Comparison of ENCODE assay signal across 1 cellular context in the genomic region with DNA sequence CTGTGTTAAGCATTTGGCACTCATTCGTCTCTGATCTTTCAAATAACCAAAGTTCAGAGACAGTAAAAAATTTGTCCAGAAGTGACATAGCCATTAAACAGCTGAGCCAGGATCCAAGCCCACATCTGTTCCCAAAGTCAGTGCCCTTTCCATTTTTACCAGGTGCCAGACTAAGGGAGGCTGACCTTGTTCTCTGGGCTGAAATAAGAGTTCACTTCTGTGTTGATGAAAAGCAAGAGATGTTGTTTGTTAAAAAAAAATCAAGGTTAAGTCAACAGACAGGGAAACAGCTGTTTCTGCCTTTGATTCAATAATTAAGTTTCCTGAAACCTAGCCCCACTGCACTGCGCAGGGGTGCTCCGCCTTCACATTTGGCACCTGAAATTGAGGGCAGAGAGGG.
TF ChIP-seq lines count a peak whose summit lies in the region.

No MANE protein-coding gene starts in this region.

TF ChIP-seq in HepG2, 621 proteins besides CTCF, POLR2A, EP300 and RAD21 (continued from another document and continues in another):
- TF ChIP-seq, protein P1, sequence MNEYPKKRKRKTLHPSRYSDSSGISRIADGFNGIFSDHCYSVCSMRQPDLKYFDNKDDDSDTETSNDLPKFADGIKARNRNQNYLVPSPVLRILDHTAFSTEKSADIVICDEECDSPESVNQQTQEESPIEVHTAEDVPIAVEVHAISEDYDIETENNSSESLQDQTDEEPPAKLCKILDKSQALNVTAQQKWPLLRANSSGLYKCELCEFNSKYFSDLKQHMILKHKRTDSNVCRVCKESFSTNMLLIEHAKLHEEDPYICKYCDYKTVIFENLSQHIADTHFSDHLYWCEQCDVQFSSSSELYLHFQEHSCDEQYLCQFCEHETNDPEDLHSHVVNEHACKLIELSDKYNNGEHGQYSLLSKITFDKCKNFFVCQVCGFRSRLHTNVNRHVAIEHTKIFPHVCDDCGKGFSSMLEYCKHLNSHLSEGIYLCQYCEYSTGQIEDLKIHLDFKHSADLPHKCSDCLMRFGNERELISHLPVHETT (CRISPR knock-in tag; conservative IDR thresholded peaks at IDR 0.05), result no peak
- TF ChIP-seq RFXANK (CRISPR knock-in tag; IDR thresholded peaks at IDR 0.05) (no peak), SRY (CRISPR knock-in tag; IDR thresholded peaks at IDR 0.05) (no peak), ZNF549 (CRISPR knock-in tag; IDR thresholded peaks at IDR 0.05) (no peak), ZNF615 (CRISPR knock-in tag; IDR thresholded peaks at IDR 0.05; ENCODE audit: borderline replicate concordance) (no peak), ZNF337 (CRISPR knock-in tag; IDR thresholded peaks at IDR 0.05; ENCODE audit: borderline replicate concordance, low read depth) (no peak), ZBTB20 (CRISPR knock-in tag; IDR thresholded peaks at IDR 0.05; ENCODE audit: borderline replicate concordance, low read depth) (no peak), ARNT2 (CRISPR knock-in tag; IDR thresholded peaks at IDR 0.05; ENCODE audit: low read depth) (no peak), ZNF484 (CRISPR knock-in tag; IDR thresholded peaks at IDR 0.05; ENCODE audit: borderline replicate concordance, low read depth) (no peak), RORA (CRISPR knock-in tag; IDR thresholded peaks at IDR 0.05) (no peak), HCFC1 (IDR thresholded peaks at IDR 0.05; ENCODE audit: low read depth, low read length) (no peak), FOXP1 (IDR thresholded peaks at IDR 0.05) (no peak), FOXP1 (CRISPR knock-in tag; IDR thresholded peaks at IDR 0.05) (peak; percentile 67; the same call in 1 of the 2 replicates), TCF7 (IDR thresholded peaks at IDR 0.05; ENCODE audit: low read depth) (peak; percentile 23; the same call in 1 of the 2 replicates), PHF5A (CRISPR knock-in tag; IDR thresholded peaks at IDR 0.05; ENCODE audit: low read depth, unreplicated experiment) (no peak), ZNF354B (CRISPR knock-in tag; IDR thresholded peaks at IDR 0.05) (no peak), FOXA3 (CRISPR knock-in tag; IDR thresholded peaks at IDR 0.05) (0 out of 2 replicates have a peak, but pooled peaks have one; percentile 40), CBX2 (IDR thresholded peaks at IDR 0.05; ENCODE audit: low read depth, low read length) (no peak), CBX2 (CRISPR knock-in tag; IDR thresholded peaks at IDR 0.05; ENCODE audit: low read depth) (no peak), ZNF225 (CRISPR knock-in tag; IDR thresholded peaks at IDR 0.05) (no peak), ZNF605 (CRISPR knock-in tag; IDR thresholded peaks at IDR 0.05) (no peak), TBX2 (CRISPR knock-in tag; IDR thresholded peaks at IDR 0.05; ENCODE audit: borderline replicate concordance) (0 out of 2 replicates have a peak, but pooled peaks have one; percentile 25), ZNF331 (CRISPR knock-in tag; IDR thresholded peaks at IDR 0.05) (no peak), ZNF749 (CRISPR knock-in tag; IDR thresholded peaks at IDR 0.05; ENCODE audit: borderline replicate concordance) (no peak)
- TF ChIP-seq, protein P2, sequence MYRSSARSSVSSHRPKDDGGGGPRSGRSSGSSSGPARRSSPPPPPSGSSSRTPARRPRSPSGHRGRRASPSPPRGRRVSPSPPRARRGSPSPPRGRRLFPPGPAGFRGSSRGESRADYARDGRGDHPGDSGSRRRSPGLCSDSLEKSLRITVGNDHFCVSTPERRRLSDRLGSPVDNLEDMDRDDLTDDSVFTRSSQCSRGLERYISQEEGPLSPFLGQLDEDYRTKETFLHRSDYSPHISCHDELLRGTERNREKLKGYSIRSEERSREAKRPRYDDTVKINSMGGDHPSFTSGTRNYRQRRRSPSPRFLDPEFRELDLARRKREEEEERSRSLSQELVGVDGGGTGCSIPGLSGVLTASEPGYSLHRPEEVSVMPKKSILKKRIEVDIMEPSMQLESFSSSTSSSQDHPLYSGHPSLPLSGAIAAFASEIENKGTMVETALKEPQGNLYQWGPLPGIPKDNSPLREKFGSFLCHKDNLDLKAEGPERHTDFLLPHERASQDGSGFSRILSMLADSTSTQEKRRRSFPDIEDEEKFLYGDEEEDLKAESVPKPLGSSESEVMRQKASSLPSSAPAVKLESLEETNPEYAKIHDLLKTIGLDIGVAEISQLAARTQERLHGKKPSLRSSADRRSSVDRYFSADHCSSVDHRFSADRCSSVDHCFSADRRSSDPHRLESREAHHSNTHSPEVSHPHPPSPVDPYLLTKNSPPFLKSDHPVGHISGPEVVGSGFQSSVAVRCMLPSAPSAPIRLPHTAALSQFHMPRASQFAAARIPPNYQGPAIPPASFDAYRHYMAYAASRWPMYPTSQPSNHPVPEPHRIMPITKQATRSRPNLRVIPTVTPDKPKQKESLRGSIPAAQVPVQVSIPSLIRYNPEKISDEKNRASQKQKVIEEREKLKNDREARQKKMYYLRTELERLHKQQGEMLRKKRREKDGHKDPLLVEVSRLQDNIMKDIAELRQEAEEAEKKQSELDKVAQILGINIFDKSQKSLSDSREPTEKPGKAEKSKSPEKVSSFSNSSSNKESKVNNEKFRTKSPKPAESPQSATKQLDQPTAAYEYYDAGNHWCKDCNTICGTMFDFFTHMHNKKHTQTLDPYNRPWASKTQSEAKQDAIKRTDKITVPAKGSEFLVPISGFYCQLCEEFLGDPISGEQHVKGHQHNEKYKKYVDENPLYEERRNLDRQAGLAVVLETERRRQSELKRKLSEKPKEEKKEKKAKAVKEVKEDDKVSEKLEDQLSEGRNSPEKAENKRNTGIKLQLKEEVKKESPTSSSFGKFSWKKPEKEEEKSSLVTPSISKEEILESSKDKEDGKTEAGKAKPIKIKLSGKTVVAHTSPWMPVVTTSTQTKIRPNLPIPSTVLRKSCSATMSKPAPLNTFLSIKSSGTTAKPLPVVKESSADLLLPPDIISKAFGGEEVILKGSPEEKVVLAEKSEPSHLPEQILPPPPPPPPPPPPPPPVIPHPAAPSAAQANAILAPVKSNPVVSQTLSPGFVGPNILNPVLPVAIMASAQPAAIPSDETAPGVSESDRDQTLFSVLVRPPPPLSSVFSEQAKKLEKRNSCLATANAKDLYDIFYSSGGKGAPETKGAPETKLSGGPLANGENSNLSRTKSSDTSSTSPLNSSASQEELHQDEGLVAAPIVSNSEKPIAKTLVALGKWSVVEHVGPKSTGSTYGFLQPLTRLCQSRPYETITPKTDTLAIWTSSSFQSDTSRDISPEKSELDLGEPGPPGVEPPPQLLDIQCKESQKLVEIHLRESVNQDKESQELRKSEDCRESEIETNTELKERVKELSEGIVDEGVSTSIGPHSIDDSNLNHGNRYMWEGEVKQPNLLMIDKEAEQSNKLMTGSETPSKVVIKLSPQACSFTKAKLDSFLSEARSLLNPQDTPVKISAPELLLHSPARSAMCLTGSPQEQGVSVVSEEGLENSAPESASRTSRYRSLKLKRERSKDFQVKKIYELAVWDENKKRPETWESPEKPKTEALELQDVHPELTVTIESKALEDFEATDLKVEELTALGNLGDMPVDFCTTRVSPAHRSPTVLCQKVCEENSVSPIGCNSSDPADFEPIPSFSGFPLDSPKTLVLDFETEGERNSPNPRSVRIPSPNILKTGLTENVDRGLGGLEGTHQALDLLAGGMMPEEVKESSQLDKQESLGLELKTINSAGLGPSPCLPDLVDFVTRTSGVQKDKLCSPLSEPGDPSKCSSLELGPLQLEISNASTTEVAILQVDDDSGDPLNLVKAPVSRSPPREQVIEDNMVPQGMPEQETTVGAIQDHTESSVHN (CRISPR knock-in tag; IDR thresholded peaks at IDR 0.05), result no peak
- TF ChIP-seq, protein P3, sequence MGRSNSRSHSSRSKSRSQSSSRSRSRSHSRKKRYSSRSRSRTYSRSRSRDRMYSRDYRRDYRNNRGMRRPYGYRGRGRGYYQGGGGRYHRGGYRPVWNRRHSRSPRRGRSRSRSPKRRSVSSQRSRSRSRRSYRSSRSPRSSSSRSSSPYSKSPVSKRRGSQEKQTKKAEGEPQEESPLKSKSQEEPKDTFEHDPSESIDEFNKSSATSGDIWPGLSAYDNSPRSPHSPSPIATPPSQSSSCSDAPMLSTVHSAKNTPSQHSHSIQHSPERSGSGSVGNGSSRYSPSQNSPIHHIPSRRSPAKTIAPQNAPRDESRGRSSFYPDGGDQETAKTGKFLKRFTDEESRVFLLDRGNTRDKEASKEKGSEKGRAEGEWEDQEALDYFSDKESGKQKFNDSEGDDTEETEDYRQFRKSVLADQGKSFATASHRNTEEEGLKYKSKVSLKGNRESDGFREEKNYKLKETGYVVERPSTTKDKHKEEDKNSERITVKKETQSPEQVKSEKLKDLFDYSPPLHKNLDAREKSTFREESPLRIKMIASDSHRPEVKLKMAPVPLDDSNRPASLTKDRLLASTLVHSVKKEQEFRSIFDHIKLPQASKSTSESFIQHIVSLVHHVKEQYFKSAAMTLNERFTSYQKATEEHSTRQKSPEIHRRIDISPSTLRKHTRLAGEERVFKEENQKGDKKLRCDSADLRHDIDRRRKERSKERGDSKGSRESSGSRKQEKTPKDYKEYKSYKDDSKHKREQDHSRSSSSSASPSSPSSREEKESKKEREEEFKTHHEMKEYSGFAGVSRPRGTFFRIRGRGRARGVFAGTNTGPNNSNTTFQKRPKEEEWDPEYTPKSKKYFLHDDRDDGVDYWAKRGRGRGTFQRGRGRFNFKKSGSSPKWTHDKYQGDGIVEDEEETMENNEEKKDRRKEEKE (IDR thresholded peaks at IDR 0.05), result no peak
- TF ChIP-seq, protein P4, sequence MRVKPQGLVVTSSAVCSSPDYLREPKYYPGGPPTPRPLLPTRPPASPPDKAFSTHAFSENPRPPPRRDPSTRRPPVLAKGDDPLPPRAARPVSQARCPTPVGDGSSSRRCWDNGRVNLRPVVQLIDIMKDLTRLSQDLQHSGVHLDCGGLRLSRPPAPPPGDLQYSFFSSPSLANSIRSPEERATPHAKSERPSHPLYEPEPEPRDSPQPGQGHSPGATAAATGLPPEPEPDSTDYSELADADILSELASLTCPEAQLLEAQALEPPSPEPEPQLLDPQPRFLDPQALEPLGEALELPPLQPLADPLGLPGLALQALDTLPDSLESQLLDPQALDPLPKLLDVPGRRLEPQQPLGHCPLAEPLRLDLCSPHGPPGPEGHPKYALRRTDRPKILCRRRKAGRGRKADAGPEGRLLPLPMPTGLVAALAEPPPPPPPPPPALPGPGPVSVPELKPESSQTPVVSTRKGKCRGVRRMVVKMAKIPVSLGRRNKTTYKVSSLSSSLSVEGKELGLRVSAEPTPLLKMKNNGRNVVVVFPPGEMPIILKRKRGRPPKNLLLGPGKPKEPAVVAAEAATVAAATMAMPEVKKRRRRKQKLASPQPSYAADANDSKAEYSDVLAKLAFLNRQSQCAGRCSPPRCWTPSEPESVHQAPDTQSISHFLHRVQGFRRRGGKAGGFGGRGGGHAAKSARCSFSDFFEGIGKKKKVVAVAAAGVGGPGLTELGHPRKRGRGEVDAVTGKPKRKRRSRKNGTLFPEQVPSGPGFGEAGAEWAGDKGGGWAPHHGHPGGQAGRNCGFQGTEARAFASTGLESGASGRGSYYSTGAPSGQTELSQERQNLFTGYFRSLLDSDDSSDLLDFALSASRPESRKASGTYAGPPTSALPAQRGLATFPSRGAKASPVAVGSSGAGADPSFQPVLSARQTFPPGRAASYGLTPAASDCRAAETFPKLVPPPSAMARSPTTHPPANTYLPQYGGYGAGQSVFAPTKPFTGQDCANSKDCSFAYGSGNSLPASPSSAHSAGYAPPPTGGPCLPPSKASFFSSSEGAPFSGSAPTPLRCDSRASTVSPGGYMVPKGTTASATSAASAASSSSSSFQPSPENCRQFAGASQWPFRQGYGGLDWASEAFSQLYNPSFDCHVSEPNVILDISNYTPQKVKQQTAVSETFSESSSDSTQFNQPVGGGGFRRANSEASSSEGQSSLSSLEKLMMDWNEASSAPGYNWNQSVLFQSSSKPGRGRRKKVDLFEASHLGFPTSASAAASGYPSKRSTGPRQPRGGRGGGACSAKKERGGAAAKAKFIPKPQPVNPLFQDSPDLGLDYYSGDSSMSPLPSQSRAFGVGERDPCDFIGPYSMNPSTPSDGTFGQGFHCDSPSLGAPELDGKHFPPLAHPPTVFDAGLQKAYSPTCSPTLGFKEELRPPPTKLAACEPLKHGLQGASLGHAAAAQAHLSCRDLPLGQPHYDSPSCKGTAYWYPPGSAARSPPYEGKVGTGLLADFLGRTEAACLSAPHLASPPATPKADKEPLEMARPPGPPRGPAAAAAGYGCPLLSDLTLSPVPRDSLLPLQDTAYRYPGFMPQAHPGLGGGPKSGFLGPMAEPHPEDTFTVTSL (CRISPR knock-in tag; IDR thresholded peaks at IDR 0.05; ENCODE audit: borderline replicate concordance), result peak; percentile 53; the same call in 1 of the 2 replicates
- TF ChIP-seq, protein P5, sequence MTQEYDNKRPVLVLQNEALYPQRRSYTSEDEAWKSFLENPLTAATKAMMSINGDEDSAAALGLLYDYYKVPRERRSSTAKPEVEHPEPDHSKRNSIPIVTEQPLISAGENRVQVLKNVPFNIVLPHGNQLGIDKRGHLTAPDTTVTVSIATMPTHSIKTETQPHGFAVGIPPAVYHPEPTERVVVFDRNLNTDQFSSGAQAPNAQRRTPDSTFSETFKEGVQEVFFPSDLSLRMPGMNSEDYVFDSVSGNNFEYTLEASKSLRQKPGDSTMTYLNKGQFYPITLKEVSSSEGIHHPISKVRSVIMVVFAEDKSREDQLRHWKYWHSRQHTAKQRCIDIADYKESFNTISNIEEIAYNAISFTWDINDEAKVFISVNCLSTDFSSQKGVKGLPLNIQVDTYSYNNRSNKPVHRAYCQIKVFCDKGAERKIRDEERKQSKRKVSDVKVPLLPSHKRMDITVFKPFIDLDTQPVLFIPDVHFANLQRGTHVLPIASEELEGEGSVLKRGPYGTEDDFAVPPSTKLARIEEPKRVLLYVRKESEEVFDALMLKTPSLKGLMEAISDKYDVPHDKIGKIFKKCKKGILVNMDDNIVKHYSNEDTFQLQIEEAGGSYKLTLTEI (CRISPR knock-in tag; conservative IDR thresholded peaks at IDR 0.05), result no peak
- TF ChIP-seq, protein P6, sequence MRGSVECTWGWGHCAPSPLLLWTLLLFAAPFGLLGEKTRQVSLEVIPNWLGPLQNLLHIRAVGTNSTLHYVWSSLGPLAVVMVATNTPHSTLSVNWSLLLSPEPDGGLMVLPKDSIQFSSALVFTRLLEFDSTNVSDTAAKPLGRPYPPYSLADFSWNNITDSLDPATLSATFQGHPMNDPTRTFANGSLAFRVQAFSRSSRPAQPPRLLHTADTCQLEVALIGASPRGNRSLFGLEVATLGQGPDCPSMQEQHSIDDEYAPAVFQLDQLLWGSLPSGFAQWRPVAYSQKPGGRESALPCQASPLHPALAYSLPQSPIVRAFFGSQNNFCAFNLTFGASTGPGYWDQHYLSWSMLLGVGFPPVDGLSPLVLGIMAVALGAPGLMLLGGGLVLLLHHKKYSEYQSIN (CRISPR knock-in tag; IDR thresholded peaks at IDR 0.05; ENCODE audit: borderline replicate concordance), result no peak
- TF ChIP-seq, protein P7, sequence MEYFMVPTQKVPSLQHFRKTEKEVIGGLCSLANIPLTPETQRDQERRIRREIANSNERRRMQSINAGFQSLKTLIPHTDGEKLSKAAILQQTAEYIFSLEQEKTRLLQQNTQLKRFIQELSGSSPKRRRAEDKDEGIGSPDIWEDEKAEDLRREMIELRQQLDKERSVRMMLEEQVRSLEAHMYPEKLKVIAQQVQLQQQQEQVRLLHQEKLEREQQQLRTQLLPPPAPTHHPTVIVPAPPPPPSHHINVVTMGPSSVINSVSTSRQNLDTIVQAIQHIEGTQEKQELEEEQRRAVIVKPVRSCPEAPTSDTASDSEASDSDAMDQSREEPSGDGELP (IDR thresholded peaks at IDR 0.05; ENCODE audit: borderline replicate concordance, low read depth), result peak; percentile 89
- TF ChIP-seq, protein P8, sequence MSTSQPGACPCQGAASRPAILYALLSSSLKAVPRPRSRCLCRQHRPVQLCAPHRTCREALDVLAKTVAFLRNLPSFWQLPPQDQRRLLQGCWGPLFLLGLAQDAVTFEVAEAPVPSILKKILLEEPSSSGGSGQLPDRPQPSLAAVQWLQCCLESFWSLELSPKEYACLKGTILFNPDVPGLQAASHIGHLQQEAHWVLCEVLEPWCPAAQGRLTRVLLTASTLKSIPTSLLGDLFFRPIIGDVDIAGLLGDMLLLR (CRISPR knock-in tag; IDR thresholded peaks at IDR 0.05), result no peak
